ENCODE assay signal across 2 cellular contexts in genomic region chr20:52539891-52540290, GRCh38.
TF ChIP-seq lines count a peak whose summit lies in the region.

No MANE protein-coding gene starts in this region.

TF ChIP-seq in HEK293, 187 proteins besides CTCF, POLR2A, EP300 and RAD21:
- TF ChIP-seq KLF16 (tag by site-specific recombination; IDR thresholded peaks at IDR 0.05) (0 out of 2 replicates have a peak, but pooled peaks have one; percentile 25), ATF2 (tag by site-specific recombination; IDR thresholded peaks at IDR 0.05; ENCODE audit: low read depth) (no peak)

TF ChIP-seq in H1, 55 proteins besides CTCF, POLR2A, EP300 and RAD21:
- TF ChIP-seq USF2 (IDR thresholded peaks at IDR 0.05; ENCODE audit: low read length) (no peak), NANOG (IDR thresholded peaks at IDR 0.05; ENCODE audit: insufficient read depth, low read depth, low read length, poor library complexity, severe bottlenecking) (no peak), KDM5A (IDR thresholded peaks at IDR 0.05; ENCODE audit: low read length) (no peak), SIN3A (conservative IDR thresholded peaks at IDR 0.05 in 1 of 2, IDR thresholded peaks at IDR 0.05 in 1 of 2; ENCODE audit: low read depth in 1 of 2, low read length in 2 of 2) (no peak), SP1 (IDR thresholded peaks at IDR 0.05; ENCODE audit: low read depth, low read length) (no peak), SP4 (IDR thresholded peaks at IDR 0.05; ENCODE audit: low read length) (no peak), CTBP2 (IDR thresholded peaks at IDR 0.05; ENCODE audit: borderline replicate concordance, insufficient read depth, insufficient read length, low read length) (no peak), TEAD4 (IDR thresholded peaks at IDR 0.05; ENCODE audit: low read depth, low read length) (no peak), SRF (IDR thresholded peaks at IDR 0.05; ENCODE audit: low read depth, low read length) (no peak)
- TF ChIP-seq, protein P1, sequence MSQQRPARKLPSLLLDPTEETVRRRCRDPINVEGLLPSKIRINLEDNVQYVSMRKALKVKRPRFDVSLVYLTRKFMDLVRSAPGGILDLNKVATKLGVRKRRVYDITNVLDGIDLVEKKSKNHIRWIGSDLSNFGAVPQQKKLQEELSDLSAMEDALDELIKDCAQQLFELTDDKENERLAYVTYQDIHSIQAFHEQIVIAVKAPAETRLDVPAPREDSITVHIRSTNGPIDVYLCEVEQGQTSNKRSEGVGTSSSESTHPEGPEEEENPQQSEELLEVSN (IDR thresholded peaks at IDR 0.05) = no peak
